Comparison of ENCODE assay signal across 20 cellular contexts in genomic region chr22:38285015-38285414, GRCh38. TPM values are rescaled to one million over a fixed set of nuclear protein-coding genes. Genes with fewer than 3 reads are reported as not detected.
DNase-seq lines count a peak whose midpoint lies in the region; ATAC-seq, FAIRE-seq and TF ChIP-seq lines count a peak whose summit lies in the region.
"Had no signal": no experiment of that assay in that cellular context is flagged by ENCODE, and none has a peak within 500 bp of the region (broad histone marks: within the 10 kb centered on the region; RNA-seq: fewer than 3 reads in every experiment).

No MANE protein-coding gene starts in this region.

- H3K27me3 ChIP-seq in RWPE2 (ENCODE audit: insufficient read depth, poor library complexity, severe bottlenecking): no peaks in the 10 kb centered on the region
- no peaks in the 10 kb centered on the region for H3K27me3 ChIP-seq in small intestine (ENCODE audit: control insufficient read depth in 2 of 2, insufficient read depth in 2 of 2, low read length in 2 of 2)

- no peak for ATAC-seq in RWPE2 (ENCODE audit: low read depth)
- peak; percentile 26 for ATAC-seq in left lobe of liver
- no peak for ATAC-seq in naive thymus-derived CD8-positive, alpha-beta T cell
- ATAC-seq in HG02852 (IDR thresholded peaks at IDR 0.05; ENCODE audit: unreplicated experiment): no peak
- ATAC-seq: stimulated activated naive CD8-positive, alpha-beta T cell treated with anti-CD3 and anti-CD28 coated beads, Interleukin-15, amount 100 ng/mL, for 72 hours had no signal

- TF ChIP-seq CTCF in RWPE2 (IDR thresholded peaks at IDR 0.05; ENCODE audit: poor library complexity, severe bottlenecking): no peak
- TF ChIP-seq CTCF in glutamatergic neuron (IDR thresholded peaks at IDR 0.05; ENCODE audit: partially characterized antibody, unreplicated experiment): no peak

- peaks cover 0 to 2% (median 0%) of the 10 kb centered on the region in 3 donors for H3K36me3 Mint-ChIP-seq in naive thymus-derived CD8-positive, alpha-beta T cell
- H3K36me3 Mint-ChIP-seq in glutamatergic neuron (ENCODE audit: unreplicated experiment): no peaks in the 10 kb centered on the region

- H3K4me1 Mint-ChIP-seq in naive thymus-derived CD8-positive, alpha-beta T cell: no peaks in the 10 kb centered on the region
- H3K4me1 Mint-ChIP-seq in glutamatergic neuron (ENCODE audit: low read depth, unreplicated experiment): no peaks in the 10 kb centered on the region
- H3K4me1 Mint-ChIP-seq: stimulated activated naive CD8-positive, alpha-beta T cell treated with anti-CD3 and anti-CD28 coated beads, Interleukin-15, amount 100 ng/mL, for 72 hours had no signal

- H3K4me3 Mint-ChIP-seq in naive thymus-derived CD8-positive, alpha-beta T cell: no peak overlapping the region
- H3K4me3 Mint-ChIP-seq in glutamatergic neuron (ENCODE audit: unreplicated experiment): no peak overlapping the region
- H3K4me3 Mint-ChIP-seq: stimulated activated naive CD8-positive, alpha-beta T cell treated with anti-CD3 and anti-CD28 coated beads, Interleukin-15, amount 100 ng/mL, for 72 hours had no signal

- no peak for FAIRE-seq in small intestine (lab: Jason Lieb, UNC)
- FAIRE-seq: HepG2, kidney had no signal

- H3K4me1 ChIP-seq in RWPE2 (ENCODE audit: insufficient read depth, poor library complexity, severe bottlenecking) (peaks cover 12% of the 10 kb centered on the region), small intestine (ENCODE audit: control insufficient read depth in 2 of 2, insufficient read depth in 1 of 2, low read depth in 1 of 2, low read length in 1 of 2) (no peaks in the 10 kb centered on the region)

- peak; percentile 41 for DNase-seq in CMK (ENCODE audit: low read depth)
- DNase-seq in RWPE2 (ENCODE audit: low spot score): no peak
- DNase-seq in left lobe of liver (ENCODE audit: low spot score): no peak
- peak; percentile 23 for DNase-seq in small intestine
- no peak for DNase-seq in naive thymus-derived CD8-positive, alpha-beta T cell
- DNase-seq in glutamatergic neuron: no peak
- no peak for DNase-seq in NCI-H526 (lab: John Stamatoyannopoulos, UW)
- DNase-seq: ACHN; activated gamma-delta T cell; DMS 273 treated with DMSO at 0.1 percent for 48 hours; kidney; midbrain; NCI-H1105 treated with DMSO at 0.1 percent for 48 hours; NCI-H524 treated with DMSO at 0.1 percent for 48 hours; SHP77; stimulated activated CD4-positive, alpha-beta T cell treated with anti-CD3 and anti-CD28 coated beads, Interleukin-4, amount 100 ng/mL, for 4 hours; stimulated activated naive CD8-positive, alpha-beta T cell treated with anti-CD3 and anti-CD28 coated beads, Interleukin-15, amount 100 ng/mL, for 72 hours had no signal

- POLR2A ChIA-PET in naive thymus-derived CD8-positive, alpha-beta T cell (lab: Charles Lee): interaction anchor here (1.3 kb wide), 1 partner anchor 14 kb away, joined by 3 read pairs; no protein-coding TSS in a partner anchor

- no peaks in the 10 kb centered on the region for H3K9me3 ChIP-seq in RWPE2 (ENCODE audit: severe bottlenecking)
- no peaks in the 10 kb centered on the region for H3K9me3 ChIP-seq in small intestine (ENCODE audit: control insufficient read depth, low read depth)

- no peaks in the 10 kb centered on the region for H3K9me3 Mint-ChIP-seq in naive thymus-derived CD8-positive, alpha-beta T cell
- H3K9me3 Mint-ChIP-seq in glutamatergic neuron (ENCODE audit: unreplicated experiment): peaks cover 5% of the 10 kb centered on the region
- H3K9me3 Mint-ChIP-seq: stimulated activated naive CD8-positive, alpha-beta T cell treated with anti-CD3 and anti-CD28 coated beads, Interleukin-15, amount 100 ng/mL, for 72 hours had no signal

- peak overlapping the region in 2 of 10 donors; percentile 4 to 17 for H3K27ac Mint-ChIP-seq in naive thymus-derived CD8-positive, alpha-beta T cell
- no peak overlapping the region for H3K27ac Mint-ChIP-seq in glutamatergic neuron (ENCODE audit: unreplicated experiment)
- H3K27ac Mint-ChIP-seq: stimulated activated naive CD8-positive, alpha-beta T cell treated with anti-CD3 and anti-CD28 coated beads, Interleukin-15, amount 100 ng/mL, for 72 hours had no signal

- peaks cover 28% of the 10 kb centered on the region for H3K36me3 ChIP-seq in RWPE2 (ENCODE audit: low read depth)
- H3K36me3 ChIP-seq in small intestine (ENCODE audit: control insufficient read depth in 2 of 2, insufficient read depth in 2 of 2, low read length in 2 of 2): no peaks in the 10 kb centered on the region

- H3K4me3 ChIP-seq in RWPE2 (ENCODE audit: severe bottlenecking): no peak overlapping the region
- H3K4me3 ChIP-seq in small intestine (ENCODE audit: low read depth in 1 of 2, low read length in 2 of 2): no peak overlapping the region

- H3K27ac ChIP-seq in RWPE2 (ENCODE audit: poor library complexity, severe bottlenecking) (peak overlapping the region; percentile 71), small intestine (ENCODE audit: low read depth in 1 of 2, low read length in 1 of 2) (no peak overlapping the region)
- H3K27ac ChIP-seq: C4-2B had no signal

- WGBS in small intestine, 3 donors: 38 to 61% (median 44%) methylated on average over 8 of the region's 8 CpGs

- no peaks in the 10 kb centered on the region for H3K27me3 Mint-ChIP-seq in naive thymus-derived CD8-positive, alpha-beta T cell
- peaks cover 5% of the 10 kb centered on the region for H3K27me3 Mint-ChIP-seq in glutamatergic neuron (ENCODE audit: unreplicated experiment)
- H3K27me3 Mint-ChIP-seq: stimulated activated naive CD8-positive, alpha-beta T cell treated with anti-CD3 and anti-CD28 coated beads, Interleukin-15, amount 100 ng/mL, for 72 hours had no signal

RNA-seq across cellular contexts. Expression of gene TMEM184B, which starts 12.2 kb away (rescaled TPM):
- total RNA-seq in left lobe of liver: 11.7 TPM
- polyA plus RNA-seq in small intestine: 10 to 100 TPM in 1 of 3 donors, 1 to 10 TPM in 2; 7.3 to 31.9 (median 8.7) TPM
- 10 to 100 TPM; 25.5 to 26.8 TPM for total RNA-seq in naive thymus-derived CD8-positive, alpha-beta T cell
- 10 to 100 TPM in 1 of 3 donors, 1 to 10 TPM in 2; 5.1 to 13.0 (median 5.4) TPM for polyA plus RNA-seq in naive thymus-derived CD8-positive, alpha-beta T cell
- total RNA-seq in glutamatergic neuron (ENCODE audit: unreplicated experiment): 81.0 TPM

RNA-seq across cellular contexts. Expression of gene CSNK1E, which starts 32.2 kb away (rescaled TPM):
- total RNA-seq in left lobe of liver (29.4 TPM), glutamatergic neuron (ENCODE audit: unreplicated experiment) (402 TPM)
- polyA plus RNA-seq in small intestine: 10 to 100 TPM; 19.0 to 71.8 (median 21.6) TPM
- total RNA-seq in naive thymus-derived CD8-positive, alpha-beta T cell: 100 to 1,000 TPM; 113 to 116 TPM
- polyA plus RNA-seq in naive thymus-derived CD8-positive, alpha-beta T cell: 10 to 100 TPM in 2 of 3 donors, 1 to 10 TPM in 1; 9.1 to 16.1 (median 15.0) TPM

Comparison
In these comparisons a context has a peak if more than half of its experiments do, and no peak if none do; other contexts are left out.
1. DNase-seq: peak in CMK (single experiment) and small intestine (single experiment); none in RWPE2 (single experiment), left lobe of liver (single experiment), naive thymus-derived CD8-positive, alpha-beta T cell (0 of 10), glutamatergic neuron (single experiment) and NCI-H526 (0 of 2).